ENCODE assay signal across 11 cellular contexts in genomic region chr16:87930456-87930855, GRCh38. TPM values are rescaled to one million over a fixed set of nuclear protein-coding genes. Genes with fewer than 3 reads are reported as not detected.
DNase-seq lines count a peak whose midpoint lies in the region; FAIRE-seq and TF ChIP-seq lines count a peak whose summit lies in the region.
"Had no signal": no experiment of that assay in that cellular context is flagged by ENCODE, and none has a peak within 500 bp of the region (broad histone marks: within the 10 kb centered on the region; RNA-seq: fewer than 3 reads in every experiment).

No MANE protein-coding gene starts in this region.

- H3K36me3 ChIP-seq in OCI-LY7 (ENCODE audit: insufficient read depth, low read length), result no peaks in the 10 kb centered on the region
- H3K36me3 ChIP-seq: lower lobe of right lung, thoracic aorta had no signal

- H3K27ac ChIP-seq in OCI-LY7 (ENCODE audit: low read depth, low read length, poor library complexity, severe bottlenecking), result no peak overlapping the region
- H3K27ac ChIP-seq: lower lobe of right lung, thoracic aorta had no signal

- no peak overlapping the region for H2AFZ ChIP-seq in OCI-LY7 (ENCODE audit: low read length)

- no peaks in the 10 kb centered on the region for H3K9me2 ChIP-seq in OCI-LY7 (ENCODE audit: insufficient read depth, low read length)

- peak; percentile 83 for DNase-seq in 8988T
- peak; percentile 57 for DNase-seq in ELF-1 (ENCODE audit: low read depth, low spot score)
- DNase-seq in OCI-LY7 (ENCODE audit: low spot score), result peak; percentile 41
- no peak for DNase-seq in fibroblast of pulmonary artery (ENCODE audit: low read depth)
- DNase-seq in lower leg skin (ENCODE audit: low spot score in 2 of 2), result no peak
- DNase-seq in NCI-H510A (lab: John Stamatoyannopoulos, UW), result no peak
- DNase-seq in NCI-H128 (lab: John Stamatoyannopoulos, UW; ENCODE audit: unreplicated experiment), result no peak
- no peak for DNase-seq in GM12892 (ENCODE audit: insufficient read length)
- DNase-seq: DMS79, lower lobe of right lung had no signal

- H3K4me3 ChIP-seq in OCI-LY7 (ENCODE audit: low read depth, low read length, poor library complexity, severe bottlenecking) (no peak overlapping the region), fibroblast of pulmonary artery (replicated peaks; ENCODE audit: low read depth, low read length) (no peak overlapping the region), lower leg skin (ENCODE audit: low read depth, poor library complexity, severe bottlenecking) (no peak overlapping the region)
- H3K4me3 ChIP-seq: lower lobe of right lung, thoracic aorta had no signal

- H4K20me1 ChIP-seq in OCI-LY7 (ENCODE audit: insufficient read depth, low read length), result no peaks in the 10 kb centered on the region

- WGBS in lower leg skin, 2 donors, result 50 to 57% methylated on average over 11 of the region's 11 CpGs

- intact Hi-C loops in OCI-LY7 (cut with micrococcal nuclease; ENCODE audit: unreplicated experiment), result no loop called here
- intact Hi-C loops in lower leg skin (cut with DNase I; ENCODE audit: low total_unique reads), result no loop called here

- H3K4me2 ChIP-seq in OCI-LY7 (ENCODE audit: low read length), result no peak overlapping the region

- no peaks in the 10 kb centered on the region for H3K9me3 ChIP-seq in OCI-LY7 (ENCODE audit: low read length)
- H3K9me3 ChIP-seq: lower lobe of right lung, thoracic aorta had no signal

- TF ChIP-seq POLR2A in lower leg skin (IDR thresholded peaks at IDR 0.05) (no peak), GM12892 (IDR thresholded peaks at IDR 0.05; ENCODE audit: low read depth, low read length) (no peak)

- no peaks in the 10 kb centered on the region for H3K79me2 ChIP-seq in OCI-LY7 (ENCODE audit: insufficient read depth, low read depth, low read length)

- POLR2A ChIA-PET in OCI-LY7 (lab: Charles Lee), result no interaction called here

- CTCF ChIA-PET in OCI-LY7 (lab: Charles Lee; ENCODE audit: unreplicated experiment), result interaction anchor here (0.7 kb wide), 1 partner anchor 835 kb away, joined by 4 read pairs; no protein-coding TSS in a partner anchor

- FAIRE-seq in GM12892 (lab: Jason Lieb, UNC), result no peak

- peak; percentile 66 for TF ChIP-seq CTCF in OCI-LY7 (conservative IDR thresholded peaks at IDR 0.05; ENCODE audit: low read length)
- peak; percentile 31 for TF ChIP-seq CTCF in fibroblast of pulmonary artery (IDR thresholded peaks at IDR 0.05; ENCODE audit: low read length, missing control alignments)
- no peak for TF ChIP-seq CTCF in lower leg skin (IDR thresholded peaks at IDR 0.05)

- peaks cover 5% of the 10 kb centered on the region for H3K4me1 ChIP-seq in OCI-LY7 (ENCODE audit: insufficient read depth, low read length, poor library complexity, severe bottlenecking)
- H3K4me1 ChIP-seq: lower lobe of right lung had no signal

- BruUV-seq in OCI-LY7 (replicated peaks; lab: Mats Ljungman, UMichigan), result no TSS peak

RNA-seq across cellular contexts. Expression of gene CA5A, which starts 5.9 kb away (rescaled TPM):
- total RNA-seq in OCI-LY7 (2014; rRNA removed; shearing (Covaris generic)), result not detected in 2 replicates
- not detected in 2 replicates for total RNA-seq in OCI-LY7 (2022)
- not detected for total RNA-seq in lower leg skin
- not detected for polyA plus RNA-seq in GM12892 (2012; ENCODE audit: missing spikeins)
- total RNA-seq: thoracic aorta had no signal

RNA-seq across cellular contexts. Expression of gene BANP, which starts 20.8 kb away (rescaled TPM):
- 37.1 and 39.6 TPM in 2 replicates for total RNA-seq in OCI-LY7 (2014; rRNA removed; shearing (Covaris generic))
- total RNA-seq in OCI-LY7 (2022) (55.8 and 58.0 TPM in 2 replicates), lower leg skin (10 to 100 TPM; 21.6 to 28.7 (median 24.5) TPM)
- 14.5 TPM for polyA plus RNA-seq in GM12892 (2012; ENCODE audit: missing spikeins)

Comparison
In these comparisons a context has a peak if more than half of its experiments do, and no peak if none do; other contexts are left out.
1. DNase-seq: peak in 8988T (single experiment), ELF-1 (single experiment) and OCI-LY7 (single experiment); none in fibroblast of pulmonary artery (single experiment), lower leg skin (0 of 2), NCI-H510A (single experiment), NCI-H128 (single experiment) and GM12892 (single experiment).
2. CTCF ChIP-seq: peak in OCI-LY7 (single experiment) and fibroblast of pulmonary artery (single experiment); none in lower leg skin (0 of 3).